Comparison of ENCODE assay signal across 8 cellular contexts in the genomic region with DNA sequence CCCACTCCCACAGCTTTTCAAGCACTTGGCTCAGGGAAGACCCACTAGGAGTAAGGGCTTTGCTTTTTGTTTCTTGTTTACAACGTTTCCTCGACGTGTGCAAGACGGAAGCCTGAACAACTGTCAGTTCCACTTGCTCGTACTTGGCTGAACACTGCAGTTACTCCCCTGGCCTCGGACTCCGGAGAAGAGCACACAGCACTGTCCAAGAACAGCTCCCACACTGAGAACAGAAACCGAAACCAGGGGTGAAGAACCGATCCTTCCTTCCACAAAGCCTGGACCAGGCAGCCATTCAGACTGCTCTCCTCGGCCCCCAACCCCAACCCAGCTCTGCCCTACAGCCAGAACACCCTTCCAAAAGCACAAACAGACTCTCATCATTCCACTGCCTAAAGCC. TPM values are rescaled to one million over a fixed set of nuclear protein-coding genes. Genes with fewer than 3 reads are reported as not detected.
A peak's percentile ranks its signal among the peaks of the same experiment; 100 is the strongest.
DNase-seq lines count a peak whose midpoint lies in the region; ATAC-seq, FAIRE-seq and TF ChIP-seq lines count a peak whose summit lies in the region.

No MANE protein-coding gene starts in this region.

- H3K4me1 Mint-ChIP-seq in stimulated activated effector memory CD8-positive, alpha-beta T cell treated with anti-CD3 and anti-CD28 coated beads, Interleukin-12 subunit alpha, Interleukin-12 subunit beta, amount 100 ng/mL, for 72 hours = peaks cover 87% of the 10 kb centered on the region

- in situ Hi-C loops in GM13976 (cut with MboI; ENCODE audit: low sequenced_read_pairs, unreplicated experiment) = no loop called here
- in situ Hi-C loops in KBM-7 (cut with MboI; ENCODE audit: low pct_unique_long_range_greater_than_20kb, low sequenced_read_pairs) = no loop called here
- in situ Hi-C loops in astrocyte of the cerebellum (cut with HindIII; ENCODE audit: low sequenced_read_pairs) = no loop called here

- H3K27ac ChIP-seq in kidney (ENCODE audit: low read depth in 2 of 2, low read length in 2 of 2) = peak overlapping the region; percentile 75 to 96

- TF ChIP-seq CTCF in GM13976 (IDR thresholded peaks at IDR 0.05; ENCODE audit: borderline replicate concordance, control extremely low read depth, extremely low read depth, insufficient read depth, missing control alignments) = no peak
- TF ChIP-seq CTCF in astrocyte of the cerebellum (IDR thresholded peaks at IDR 0.05; ENCODE audit: low read depth, low read length, missing control alignments) = no peak
- TF ChIP-seq CTCF in kidney (IDR thresholded peaks at IDR 0.05; ENCODE audit: borderline replicate concordance, extremely low read depth, insufficient read depth) = no peak

- H3K9me3 Mint-ChIP-seq in stimulated activated effector memory CD8-positive, alpha-beta T cell treated with anti-CD3 and anti-CD28 coated beads, Interleukin-12 subunit alpha, Interleukin-12 subunit beta, amount 100 ng/mL, for 72 hours = no peaks in the 10 kb centered on the region

- peak overlapping the region; percentile 90 for H3K27ac Mint-ChIP-seq in stimulated activated effector memory CD8-positive, alpha-beta T cell treated with anti-CD3 and anti-CD28 coated beads, Interleukin-12 subunit alpha, Interleukin-12 subunit beta, amount 100 ng/mL, for 72 hours

- H3K9ac ChIP-seq in kidney (ENCODE audit: low read length in 2 of 2) = peak overlapping the region in 1 of 2 donors; percentile 41

- peak overlapping the region; percentile 28 for H3K4me3 ChIP-seq in astrocyte of the cerebellum (ENCODE audit: low read depth, low read length)
- peak overlapping the region; percentile 57 to 73 for H3K4me3 ChIP-seq in kidney (ENCODE audit: low read length in 2 of 2)

- H3K36me3 ChIP-seq in kidney (ENCODE audit: control insufficient read depth in 1 of 2, insufficient read depth in 2 of 2, low read length in 2 of 2) = no peaks in the 10 kb centered on the region

- peak; percentile 45 for ATAC-seq in stimulated activated effector memory CD8-positive, alpha-beta T cell treated with anti-CD3 and anti-CD28 coated beads, Interleukin-12 subunit alpha, Interleukin-12 subunit beta, amount 100 ng/mL, for 72 hours

- FAIRE-seq in kidney (lab: Jason Lieb, UNC) = no peak

- peaks cover 17 to 41% of the 10 kb centered on the region in 2 donors for H3K4me1 ChIP-seq in kidney (ENCODE audit: control insufficient read depth in 1 of 2, insufficient read depth in 1 of 2, low read depth in 1 of 2, low read length in 2 of 2)

- peaks cover 35% of the 10 kb centered on the region for H3K36me3 Mint-ChIP-seq in stimulated activated effector memory CD8-positive, alpha-beta T cell treated with anti-CD3 and anti-CD28 coated beads, Interleukin-12 subunit alpha, Interleukin-12 subunit beta, amount 100 ng/mL, for 72 hours

- peak overlapping the region; percentile 77 for H3K4me3 Mint-ChIP-seq in stimulated activated effector memory CD8-positive, alpha-beta T cell treated with anti-CD3 and anti-CD28 coated beads, Interleukin-12 subunit alpha, Interleukin-12 subunit beta, amount 100 ng/mL, for 72 hours

- no peaks in the 10 kb centered on the region for H3K9me3 ChIP-seq in kidney (ENCODE audit: control insufficient read depth in 1 of 2, low read length in 2 of 2)

- DNase-seq in GM13976 (ENCODE audit: low spot score) = peak; percentile 48
- DNase-seq in KBM-7 = peak; percentile 48
- DNase-seq in astrocyte of the cerebellum (ENCODE audit: low read depth) = no peak
- DNase-seq in kidney = no peak
- no peak for DNase-seq in stimulated activated effector memory CD8-positive, alpha-beta T cell treated with anti-CD3 and anti-CD28 coated beads, Interleukin-12 subunit alpha, Interleukin-12 subunit beta, amount 100 ng/mL, for 72 hours (ENCODE audit: low spot score in 2 of 2)
- no peak for DNase-seq in HK-2 (ENCODE audit: unreplicated experiment)
- DNase-seq in NCI-H1930 (lab: John Stamatoyannopoulos, UW) = no peak
- no peak for DNase-seq in NAMALWA (ENCODE audit: low spot score)

- intact Hi-C loops in kidney (cut with DNase I) = no loop called here

RNA-seq across cellular contexts. Expression of gene IRF2, which starts 25.5 kb away (rescaled TPM):
- total RNA-seq in kidney = 42.8 TPM
- 16.8 TPM for polyA plus RNA-seq in kidney (ENCODE audit: insufficient read depth, low read depth, low replicate concordance)

Comparison
In these comparisons a context has a peak if more than half of its experiments do, and no peak if none do; other contexts are left out.
1. DNase-seq: peak in GM13976 (single experiment) and KBM-7 (single experiment); none in astrocyte of the cerebellum (single experiment), kidney (single experiment), stimulated activated effector memory CD8-positive, alpha-beta T cell treated with anti-CD3 and anti-CD28 coated beads, Interleukin-12 subunit alpha, Interleukin-12 subunit beta, amount 100 ng/mL, for 72 hours (0 of 2), HK-2 (single experiment), NCI-H1930 (0 of 2) and NAMALWA (single experiment).